30 cellular contexts compared by ENCODE assay signal in genomic region chr11:133678211-133678610, GRCh38.
"Had no signal": no experiment of that assay in that cellular context is flagged by ENCODE, and none has a peak within 500 bp of the region (broad histone marks: within the 10 kb centered on the region; RNA-seq: fewer than 3 reads in every experiment).

No MANE protein-coding gene starts in this region.

- H3K36me3 Mint-ChIP-seq: activated naive CD4-positive, alpha-beta T cell treated with anti-CD3 and anti-CD28 coated beads, Interleukin-2, amount 10 ng/mL, durations not matched to agents 7 days and 5 days; activated naive CD4-positive, alpha-beta T cell treated with anti-CD3 and anti-CD28 coated beads, Interleukin-2, amount 50 U/mL, for 72 hours; activated naive CD8-positive, alpha-beta T cell treated with anti-CD3 and anti-CD28 coated beads, Interleukin-2, amount 10 ng/mL, durations not matched to agents 7 days and 5 days; WTC11 had no signal

- H3K4me3 Mint-ChIP-seq: activated CD4-positive, alpha-beta memory T cell treated with anti-CD3 and anti-CD28 coated beads, Interleukin-2, amount 10 ng/mL, durations not matched to agents 7 days and 5 days; activated CD4-positive, alpha-beta T cell treated with anti-CD3 and anti-CD28 coated beads, Interleukin-2, amount 10 ng/mL, durations not matched to agents 7 days and 5 days; activated naive CD4-positive, alpha-beta T cell treated with anti-CD3 and anti-CD28 coated beads, Interleukin-2, amount 10 ng/mL, durations not matched to agents 7 days and 5 days; activated naive CD8-positive, alpha-beta T cell treated with anti-CD3 and anti-CD28 coated beads, Interleukin-2, amount 10 ng/mL, durations not matched to agents 7 days and 5 days; activated T-cell treated with anti-CD3 and anti-CD28 coated beads, Interleukin-2, amount 50 U/mL, for 24 hours; activated T-cell treated with anti-CD3 and anti-CD28 coated beads, Interleukin-2, amount 50 U/mL, for 72 hours; central memory CD8-positive, alpha-beta T cell; dendritic cell treated with granulocyte-macrophage colony-stimulating factor and Interleukin-4, amounts not matched to agents 40 ng/mL and 50 ng/mL, for 4 days; effector memory CD8-positive, alpha-beta T cell; WTC11 had no signal

- H3K27ac ChIP-seq: brain microvascular endothelial cell, coronary artery, dorsolateral prefrontal cortex, esophagus muscularis mucosa, foreskin keratinocyte, gastrocnemius medialis, heart right ventricle had no signal

- H3K27ac Mint-ChIP-seq: activated CD4-positive, alpha-beta memory T cell treated with anti-CD3 and anti-CD28 coated beads, Interleukin-2, amount 10 ng/mL, durations not matched to agents 7 days and 5 days; activated CD4-positive, alpha-beta T cell treated with anti-CD3 and anti-CD28 coated beads, Interleukin-2, amount 10 ng/mL, durations not matched to agents 7 days and 5 days; activated naive CD4-positive, alpha-beta T cell treated with anti-CD3 and anti-CD28 coated beads, Interleukin-2, amount 10 ng/mL, durations not matched to agents 7 days and 5 days; activated naive CD4-positive, alpha-beta T cell treated with anti-CD3 and anti-CD28 coated beads, Interleukin-2, amount 50 U/mL, for 72 hours; activated naive CD8-positive, alpha-beta T cell treated with anti-CD3 and anti-CD28 coated beads, Interleukin-2, amount 10 ng/mL, durations not matched to agents 7 days and 5 days; activated T-cell treated with anti-CD3 and anti-CD28 coated beads, Interleukin-2, amount 50 U/mL, for 24 hours; activated T-cell treated with anti-CD3 and anti-CD28 coated beads, Interleukin-2, amount 50 U/mL, for 72 hours; dendritic cell treated with granulocyte-macrophage colony-stimulating factor and Interleukin-4, amounts not matched to agents 40 ng/mL and 50 ng/mL, for 4 days; effector memory CD8-positive, alpha-beta T cell; WTC11 had no signal

- H3K9me3 Mint-ChIP-seq: activated CD4-positive, alpha-beta memory T cell treated with anti-CD3 and anti-CD28 coated beads, Interleukin-2, amount 10 ng/mL, durations not matched to agents 7 days and 5 days; activated CD4-positive, alpha-beta T cell treated with anti-CD3 and anti-CD28 coated beads, Interleukin-2, amount 10 ng/mL, durations not matched to agents 7 days and 5 days; activated naive CD4-positive, alpha-beta T cell treated with anti-CD3 and anti-CD28 coated beads, Interleukin-2, amount 10 ng/mL, durations not matched to agents 7 days and 5 days; activated naive CD8-positive, alpha-beta T cell treated with anti-CD3 and anti-CD28 coated beads, Interleukin-2, amount 10 ng/mL, durations not matched to agents 7 days and 5 days; activated T-cell treated with anti-CD3 and anti-CD28 coated beads, Interleukin-2, amount 50 U/mL, for 24 hours; dendritic cell treated with granulocyte-macrophage colony-stimulating factor and Interleukin-4, amounts not matched to agents 40 ng/mL and 50 ng/mL, for 4 days; WTC11 had no signal

- DNase-seq: activated CD4-positive, alpha-beta memory T cell treated with anti-CD3 and anti-CD28 coated beads, Interleukin-2, amount 10 ng/mL, durations not matched to agents 7 days and 5 days; activated CD4-positive, alpha-beta T cell treated with anti-CD3 and anti-CD28 coated beads for 1 hour; activated CD4-positive, alpha-beta T cell treated with anti-CD3 and anti-CD28 coated beads for 4 hours; activated CD4-positive, alpha-beta T cell treated with anti-CD3 and anti-CD28 coated beads, Interleukin-2, amount 10 ng/mL, durations not matched to agents 7 days and 5 days; activated CD4-positive, alpha-beta T cell treated with anti-CD3 and anti-CD28 coated beads, Interleukin-2, amount 50 U/mL, for 4 hours; activated CD8-positive, alpha-beta memory T cell treated with anti-CD3 and anti-CD28 coated beads, Interleukin-2, amount 50 U/mL, for 48 hours; activated gamma-delta T cell; activated naive CD4-positive, alpha-beta T cell; activated naive CD4-positive, alpha-beta T cell treated with anti-CD3 and anti-CD28 coated beads, Interleukin-2, amount 10 ng/mL, durations not matched to agents 7 days and 5 days; activated naive CD8-positive, alpha-beta T cell treated with anti-CD3 and anti-CD28 coated beads, Interleukin-2, amount 10 ng/mL, durations not matched to agents 7 days and 5 days; activated T-cell treated with anti-CD3 and anti-CD28 coated beads for 4 hours; activated T-cell treated with anti-CD3 and anti-CD28 coated beads, Interleukin-2, amount 50 U/mL, for 24 hours; activated T-cell treated with anti-CD3 and anti-CD28 coated beads, Interleukin-2, amount 50 U/mL, for 72 hours; brain microvascular endothelial cell; dorsolateral prefrontal cortex; effector CD4-positive, alpha-beta T cell; effector memory CD8-positive, alpha-beta T cell; erythroblast; foreskin keratinocyte; gastrocnemius medialis; heart right ventricle; T-helper 2 cell had no signal

- H3K4me3 ChIP-seq: coronary artery, dorsolateral prefrontal cortex, esophagus muscularis mucosa, gastrocnemius medialis, heart right ventricle had no signal

- H3K4me1 Mint-ChIP-seq: activated CD4-positive, alpha-beta memory T cell treated with anti-CD3 and anti-CD28 coated beads, Interleukin-2, amount 10 ng/mL, durations not matched to agents 7 days and 5 days; activated CD4-positive, alpha-beta T cell treated with anti-CD3 and anti-CD28 coated beads, Interleukin-2, amount 10 ng/mL, durations not matched to agents 7 days and 5 days; activated naive CD4-positive, alpha-beta T cell treated with anti-CD3 and anti-CD28 coated beads, Interleukin-2, amount 10 ng/mL, durations not matched to agents 7 days and 5 days; activated naive CD8-positive, alpha-beta T cell treated with anti-CD3 and anti-CD28 coated beads, Interleukin-2, amount 10 ng/mL, durations not matched to agents 7 days and 5 days; central memory CD8-positive, alpha-beta T cell had no signal

- H3K4me1 ChIP-seq: esophagus muscularis mucosa, foreskin keratinocyte, gastrocnemius medialis, heart right ventricle had no signal

- H3K9me3 ChIP-seq: esophagus muscularis mucosa, gastrocnemius medialis, heart right ventricle had no signal

- FAIRE-seq: astrocyte, bronchial epithelial cell had no signal

- H3K36me3 ChIP-seq: brain microvascular endothelial cell, esophagus muscularis mucosa, gastrocnemius medialis, heart right ventricle had no signal

- H3K27me3 Mint-ChIP-seq: activated CD4-positive, alpha-beta memory T cell treated with anti-CD3 and anti-CD28 coated beads, Interleukin-2, amount 10 ng/mL, durations not matched to agents 7 days and 5 days; dendritic cell treated with granulocyte-macrophage colony-stimulating factor and Interleukin-4, amounts not matched to agents 40 ng/mL and 50 ng/mL, for 4 days had no signal

- H3K27me3 ChIP-seq: brain microvascular endothelial cell, foreskin keratinocyte had no signal
